Comparison of ENCODE assay signal across 8 cellular contexts in genomic region chr12:57838594-57839302, GRCh38. TPM values are rescaled to one million over a fixed set of nuclear protein-coding genes. Genes with fewer than 3 reads are reported as not detected.
DNase-seq lines count a peak whose midpoint lies in the region; ATAC-seq and TF ChIP-seq lines count a peak whose summit lies in the region.

No MANE protein-coding gene starts in this region.

- peaks cover 98% of the 10 kb centered on the region for H3K4me1 ChIP-seq in CD8-positive, alpha-beta memory T cell (ENCODE audit: insufficient read depth, low read length)
- peaks cover 98 to 100% of the 10 kb centered on the region in 2 donors for H3K4me1 ChIP-seq in adrenal gland (replicated peaks in 1 of 2)

- no peak overlapping the region for H3K27ac ChIP-seq in CD8-positive, alpha-beta memory T cell (ENCODE audit: low read depth, low read length)
- H3K27ac ChIP-seq in adrenal gland, result peak overlapping the region in 4 of 5 donors; percentile 30 to 99 (median 64)

- peak overlapping the region; percentile 83 to 98 (median 92) for H3K27ac Mint-ChIP-seq in CD8-positive, alpha-beta memory T cell
- peak overlapping the region; percentile 98 for H3K27ac Mint-ChIP-seq in nephron progenitor cell

- TF ChIP-seq POLR2A in adrenal gland (IDR thresholded peaks at IDR 0.05), result no peak

- H3K4me1 Mint-ChIP-seq in CD8-positive, alpha-beta memory T cell, result peaks cover 93 to 97% (median 95%) of the 10 kb centered on the region in 3 donors
- H3K4me1 Mint-ChIP-seq in nephron progenitor cell, result peaks cover 96% of the 10 kb centered on the region

- TF ChIP-seq CTCF in adrenal gland (IDR thresholded peaks at IDR 0.05), result no peak
- no peak for TF ChIP-seq CTCF in nephron progenitor cell (IDR thresholded peaks at IDR 0.05)

- H3K27me3 ChIP-seq in CD8-positive, alpha-beta memory T cell (ENCODE audit: insufficient read depth, low read length, poor library complexity, severe bottlenecking), result no peaks in the 10 kb centered on the region
- no peaks in the 10 kb centered on the region for H3K27me3 ChIP-seq in adrenal gland

- H3K9me3 Mint-ChIP-seq in CD8-positive, alpha-beta memory T cell, result no peaks in the 10 kb centered on the region
- H3K9me3 Mint-ChIP-seq in nephron progenitor cell, result no peaks in the 10 kb centered on the region

- 28 to 36% (median 30%) methylated on average over 8 of the region's 8 CpGs for WGBS in adrenal gland, 4 donors

- POLR2A ChIA-PET in CD8-positive, alpha-beta memory T cell (lab: Charles Lee), result no interaction called here

- DNase-seq in CD8-positive, alpha-beta memory T cell, result peak in 1 of 5 donors; percentile 38
- DNase-seq in adrenal gland (no peak), nephron progenitor cell (no peak), NCI-H2227 (lab: John Stamatoyannopoulos, UW; ENCODE audit: unreplicated experiment) (no peak), GM19240 (ENCODE audit: insufficient read length, low spot score) (no peak)

- peak overlapping the region; percentile 16 to 71 (median 58) for H3K4me3 Mint-ChIP-seq in CD8-positive, alpha-beta memory T cell
- H3K4me3 Mint-ChIP-seq in nephron progenitor cell, result no peak overlapping the region

- CTCF ChIA-PET in CD8-positive, alpha-beta memory T cell (lab: Charles Lee), result interaction anchor here (1.0 to 7.3 kb wide), 5 partner anchors 8 to 65 kb away, joined by 3 to 78 read pairs (median 7); partner anchors contain the start of gene CTDSP2

- no peaks in the 10 kb centered on the region for H3K9me3 ChIP-seq in CD8-positive, alpha-beta memory T cell (ENCODE audit: low read length)
- no peaks in the 10 kb centered on the region for H3K9me3 ChIP-seq in adrenal gland (replicated peaks in 1 of 3)

- H3K4me3 ChIP-seq in CD8-positive, alpha-beta memory T cell (ENCODE audit: low read length), result peak overlapping the region; percentile 9
- peak overlapping the region in 1 of 4 donors; percentile 7 for H3K4me3 ChIP-seq in adrenal gland

- H3K36me3 Mint-ChIP-seq in CD8-positive, alpha-beta memory T cell, result peaks cover 0 to 15% (median 0%) of the 10 kb centered on the region in 3 donors
- no peaks in the 10 kb centered on the region for H3K36me3 Mint-ChIP-seq in nephron progenitor cell (ENCODE audit: low read depth)

- intact Hi-C loops in adrenal gland (cut with DNase I), result loop anchor here in 1 of 2 donors (5.0 kb wide), 1 partner anchor 59 kb away; no protein-coding TSS in a partner anchor

- peak; percentile 35 for ATAC-seq in HG03354 (IDR thresholded peaks at IDR 0.05; ENCODE audit: poor library complexity, severe bottlenecking, unreplicated experiment)
- ATAC-seq in HG02981 (IDR thresholded peaks at IDR 0.05; ENCODE audit: unreplicated experiment), result no peak
- ATAC-seq in HG03432 (IDR thresholded peaks at IDR 0.05; ENCODE audit: unreplicated experiment), result no peak

- no peaks in the 10 kb centered on the region for H3K36me3 ChIP-seq in CD8-positive, alpha-beta memory T cell (ENCODE audit: insufficient read depth, low read length)
- H3K36me3 ChIP-seq in adrenal gland (replicated peaks in 1 of 2), result no peaks in the 10 kb centered on the region

- H3K27me3 Mint-ChIP-seq in CD8-positive, alpha-beta memory T cell, result no peaks in the 10 kb centered on the region
- no peaks in the 10 kb centered on the region for H3K27me3 Mint-ChIP-seq in nephron progenitor cell (ENCODE audit: low read depth, poor library complexity)

RNA-seq across cellular contexts. Expression of gene CTDSP2, which starts 7.8 kb away (rescaled TPM):
- total RNA-seq in CD8-positive, alpha-beta memory T cell, result 10 to 100 TPM; 72.8 to 76.4 TPM
- 55.0 TPM for polyA plus RNA-seq in CD8-positive, alpha-beta memory T cell
- total RNA-seq in adrenal gland, result 100 to 1,000 TPM in 7 of 8 donors, 10 to 100 TPM in 1; 94.7 to 275 (median 252) TPM
- 10 to 100 TPM; 42.9 to 89.6 (median 51.3) TPM for polyA plus RNA-seq in adrenal gland

RNA-seq across cellular contexts. Expression of gene AVIL, which starts 20.2 kb away (rescaled TPM):
- 1 to 10 TPM; 2.3 to 2.5 TPM for total RNA-seq in CD8-positive, alpha-beta memory T cell
- polyA plus RNA-seq in CD8-positive, alpha-beta memory T cell, result 0.40 TPM
- 1 to 10 TPM; 1.5 to 9.0 (median 3.9) TPM for total RNA-seq in adrenal gland
- 10 to 100 TPM in 2 of 3 donors, 1 to 10 TPM in 1; 5.0 to 32.6 (median 27.9) TPM for polyA plus RNA-seq in adrenal gland

RNA-seq across cellular contexts. Expression of gene TSFM, which starts 56.2 kb away (rescaled TPM):
- 10 to 100 TPM; 64.0 to 69.0 TPM for total RNA-seq in CD8-positive, alpha-beta memory T cell
- polyA plus RNA-seq in CD8-positive, alpha-beta memory T cell, result 32.6 TPM
- 100 to 1,000 TPM in 2 of 8 donors, 10 to 100 TPM in 6; 40.4 to 107 (median 69.5) TPM for total RNA-seq in adrenal gland
- 10 to 100 TPM; 31.5 to 82.6 (median 62.5) TPM for polyA plus RNA-seq in adrenal gland
